In the genomic region with DNA sequence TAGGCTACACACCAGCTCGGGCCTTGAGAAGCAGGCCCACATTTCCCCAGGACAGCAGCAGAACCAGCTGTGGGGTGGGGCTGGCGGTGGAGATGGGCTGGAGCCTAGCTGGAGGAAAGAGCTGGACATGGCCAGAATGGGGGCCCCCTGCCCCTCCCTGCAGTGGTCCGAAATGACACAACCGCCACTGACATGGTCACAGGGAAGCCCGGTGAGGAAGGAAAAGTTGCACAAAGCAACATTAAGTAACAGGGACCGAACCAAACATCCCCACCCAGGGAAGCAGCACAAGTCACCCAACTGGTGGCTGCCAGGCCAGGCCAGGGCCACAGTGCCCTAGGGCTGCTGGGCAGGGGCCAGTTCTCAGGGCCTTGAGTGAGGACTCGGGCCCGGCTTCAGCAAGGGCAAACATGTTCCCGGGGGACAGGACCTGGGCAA, we compare ENCODE assay signal across 15 cellular contexts. TPM values are rescaled to one million over a fixed set of nuclear protein-coding genes. Genes with fewer than 3 reads are reported as not detected.
DNase-seq lines count a peak whose midpoint lies in the region; ATAC-seq and TF ChIP-seq lines count a peak whose summit lies in the region.
"Had no signal": no experiment of that assay in that cellular context is flagged by ENCODE, and none has a peak within 500 bp of the region (broad histone marks: within the 10 kb centered on the region; RNA-seq: fewer than 3 reads in every experiment).

No MANE protein-coding gene starts in this region.

- H3K9me3 ChIP-seq in left lung (no peaks in the 10 kb centered on the region), gastrocnemius medialis (no peaks in the 10 kb centered on the region), transverse colon (no peaks in the 10 kb centered on the region)
- H3K9me3 ChIP-seq: HAP-1 had no signal

- 70 to 78% methylated on average over 3 to 9 of the region's 9 CpGs for WGBS in transverse colon (ENCODE audit: low coverage in 1 of 2), 2 donors

- H3K27ac ChIP-seq in cingulate gyrus (ENCODE audit: low read depth, low read length): peak overlapping the region; percentile 82
- peak overlapping the region; percentile 39 to 84 for H3K27ac ChIP-seq in left lung
- H3K27ac ChIP-seq in gastrocnemius medialis: peak overlapping the region; percentile 61 to 69 (median 68)
- H3K27ac ChIP-seq in transverse colon: peak overlapping the region in 1 of 4 donors; percentile 21

- DNase-seq in NOMO-1 (lab: John Stamatoyannopoulos, UW; ENCODE audit: unreplicated experiment in 2 of 2): peak; percentile 34 to 36
- peak; percentile 77 to 91 for DNase-seq in left lung
- peak; percentile 48 to 84 for DNase-seq in gastrocnemius medialis
- no peak for DNase-seq in transverse colon
- no peak for DNase-seq in NCI-H2171 (lab: John Stamatoyannopoulos, UW)
- DNase-seq in stimulated activated CD4-positive, alpha-beta T cell treated with anti-CD3 and anti-CD28 coated beads, Interleukin-2, amount 100 ng/mL, for 24 hours: no peak
- DNase-seq: activated CD4-positive, CD25-positive, alpha-beta regulatory T cell treated with anti-CD3 and anti-CD28 coated beads, Interleukin-2, amount 50 U/mL, for 72 hours; activated naive CD4-positive, alpha-beta T cell treated with Interleukin-2 at 50 U/mL for 16 hours; effector CD8-positive, alpha-beta T cell; IMR-90; MV-4-11; NCI-H748 treated with DMSO at 0.1 percent for 48 hours had no signal

- ATAC-seq in left lung: peak; percentile 59
- peak; percentile 50 to 71 for ATAC-seq in gastrocnemius medialis
- no peak for ATAC-seq in GM21619 (IDR thresholded peaks at IDR 0.05; ENCODE audit: unreplicated experiment)

- intact Hi-C loops in left lung (cut with DNase I): loop anchor here in 1 of 2 donors (10.0 kb wide), 1 partner anchor 433 kb away; no protein-coding TSS in a partner anchor
- intact Hi-C loops in gastrocnemius medialis (cut with DNase I; ENCODE audit: low total_unique reads): no loop called here
- intact Hi-C loops in transverse colon (cut with DNase I; ENCODE audit: low total_unique reads): loop anchor here (10.0 kb wide), 2 partner anchors 433 to 503 kb away; a partner anchor contains a TSS

- no peak for TF ChIP-seq CTCF in left lung (IDR thresholded peaks at IDR 0.05)
- no peak for TF ChIP-seq CTCF in gastrocnemius medialis (IDR thresholded peaks at IDR 0.05 in 4 of 5, conservative IDR thresholded peaks at IDR 0.05 in 1 of 5)
- no peak for TF ChIP-seq CTCF in transverse colon (IDR thresholded peaks at IDR 0.05)

- H3K4me3 ChIP-seq in left lung: no peak overlapping the region
- no peak overlapping the region for H3K4me3 ChIP-seq in gastrocnemius medialis
- H3K4me3 ChIP-seq in transverse colon: no peak overlapping the region
- H3K4me3 ChIP-seq: HAP-1 had no signal

- in situ Hi-C loops in gastrocnemius medialis (cut with MboI; ENCODE audit: low sequenced_read_pairs in 4 of 4): loop anchor here (10.0 to 25.0 kb wide), 4 partner anchors 431 to 506 kb away; a partner anchor contains a TSS
- in situ Hi-C loops in transverse colon (cut with MboI; ENCODE audit: low pct_ligation_motif_present in 1 of 4, low pct_unique_long_range_greater_than_20kb in 1 of 4, low sequenced_read_pairs in 3 of 4): loop anchor here (10.0 to 25.0 kb wide), 5 partner anchors 106 to 506 kb away; a partner anchor contains a TSS

- TF ChIP-seq EP300 in transverse colon (IDR thresholded peaks at IDR 0.05; ENCODE audit: low read depth): no peak

- no peaks in the 10 kb centered on the region for H3K27me3 ChIP-seq in left lung
- no peaks in the 10 kb centered on the region for H3K27me3 ChIP-seq in gastrocnemius medialis
- H3K27me3 ChIP-seq in transverse colon: no peaks in the 10 kb centered on the region

- TF ChIP-seq POLR2A in gastrocnemius medialis (IDR thresholded peaks at IDR 0.05): peak in 1 of 2 donors; percentile 9
- no peak for TF ChIP-seq POLR2A in transverse colon (IDR thresholded peaks at IDR 0.05)

- H3K36me3 ChIP-seq in left lung (peaks cover 6 to 99% of the 10 kb centered on the region in 2 donors), gastrocnemius medialis (peaks cover 10 to 82% of the 10 kb centered on the region in 2 donors), transverse colon (peaks cover 0 to 60% (median 29%) of the 10 kb centered on the region in 4 donors)

- H3K4me1 ChIP-seq in left lung (peaks cover 0 to 75% of the 10 kb centered on the region in 2 donors), gastrocnemius medialis (peaks cover 15 to 25% of the 10 kb centered on the region in 2 donors), transverse colon (no peaks in the 10 kb centered on the region)
- H3K4me1 ChIP-seq: HAP-1 had no signal

RNA-seq across cellular contexts. Expression of a gene that starts 33.2 kb away (rescaled TPM):
- 1,000 to 10,000 TPM; 1,484 to 1,668 TPM for total RNA-seq in left lung
- total RNA-seq in gastrocnemius medialis: 1,000 to 10,000 TPM in 3 of 4 donors, 100 to 1,000 TPM in 1; 833 to 1,730 (median 1,179) TPM
- total RNA-seq in transverse colon: 100 to 1,000 TPM; 383 to 667 (median 478) TPM

RNA-seq across cellular contexts. Expression of a gene that starts 44.5 kb away (rescaled TPM):
- total RNA-seq in left lung: 100 to 1,000 TPM in 1 of 2 donors, 10 to 100 TPM in 1; 46.7 to 133 TPM
- total RNA-seq in gastrocnemius medialis: 10 to 100 TPM in 3 of 4 donors, 1 to 10 TPM in 1; 7.9 to 20.7 (median 16.9) TPM
- total RNA-seq in transverse colon: 10 to 100 TPM; 54.3 to 77.0 (median 61.6) TPM

Comparison
In these comparisons a context has a peak if more than half of its experiments do, and no peak if none do; other contexts are left out.
1. DNase-seq: peak in NOMO-1 (2 of 2), left lung (2 of 2) and gastrocnemius medialis (2 of 2); none in transverse colon (single experiment), NCI-H2171 (single experiment) and stimulated activated CD4-positive, alpha-beta T cell treated with anti-CD3 and anti-CD28 coated beads, Interleukin-2, amount 100 ng/mL, for 24 hours (0 of 2).